Comparison of ENCODE assay signal across 14 cellular contexts in the genomic region with DNA sequence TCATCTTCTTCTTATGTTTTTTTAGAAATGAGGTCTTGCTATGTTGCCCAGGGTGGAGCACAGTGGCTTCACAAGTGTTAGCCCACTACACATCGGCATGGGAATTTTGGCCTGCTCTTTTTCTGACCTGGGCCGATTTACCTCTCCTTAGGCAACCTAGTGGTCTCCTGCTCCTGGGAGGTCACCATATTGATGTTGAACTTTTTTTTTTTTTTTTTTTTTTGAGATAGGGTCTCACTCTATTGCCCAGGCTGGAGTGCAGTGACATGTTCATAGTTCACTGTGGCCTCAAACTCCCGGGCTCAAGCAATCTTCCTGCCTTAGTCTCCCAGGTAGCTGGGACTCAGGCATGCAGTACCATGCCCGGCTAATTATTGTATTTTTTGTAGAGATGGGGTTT.
DNase-seq lines count a peak whose midpoint lies in the region; ATAC-seq and TF ChIP-seq lines count a peak whose summit lies in the region.
"Had no signal": no experiment of that assay in that cellular context is flagged by ENCODE, and none has a peak within 500 bp of the region (broad histone marks: within the 10 kb centered on the region; RNA-seq: fewer than 3 reads in every experiment).

No MANE protein-coding gene starts in this region.

- CTCF ChIA-PET in HEK293 (lab: Yijun Ruan, JAX) (no interaction called here), RWPE1 (lab: Yijun Ruan, JAX) (interaction anchor here (1.0 kb wide), 1 partner anchor 26 kb away, joined by 3 read pairs; no protein-coding TSS in a partner anchor)

- peaks cover 42 to 75% of the 10 kb centered on the region in 2 donors for H3K4me1 Mint-ChIP-seq in stimulated activated naive B cell treated with anti-CD40 and anti-IgM and Interleukin-4, amounts not matched to agents 10 μg/mL and 1 μg/mL and 100 μg/mL, for 72 hours

- H3K27ac ChIP-seq in HEK293 (ENCODE audit: extremely low read depth, low read depth, low read length) (no peak overlapping the region), RWPE1 (peak overlapping the region; percentile 35), neutrophil (peak overlapping the region; percentile 80)

- H3K9me3 Mint-ChIP-seq in stimulated activated naive B cell treated with anti-CD40 and anti-IgM and Interleukin-4, amounts not matched to agents 10 μg/mL and 1 μg/mL and 100 μg/mL, for 72 hours: no peaks in the 10 kb centered on the region
- H3K9me3 Mint-ChIP-seq: CD4-positive, alpha-beta memory T cell; GM23338; H9; HFFc6 had no signal

- H3K4me3 ChIP-seq in HEK293 (ENCODE audit: low read depth, low read length) (no peak overlapping the region), neutrophil (ENCODE audit: low read depth in 1 of 2, low read length in 1 of 2) (no peak overlapping the region)
- H3K4me3 ChIP-seq: GM23338 had no signal

- TF ChIP-seq CTCF in HEK293 (tag by site-specific recombination; IDR thresholded peaks at IDR 0.05): no peak
- no peak for TF ChIP-seq CTCF in RWPE1 (conservative IDR thresholded peaks at IDR 0.05; ENCODE audit: low read depth)
- no peak for TF ChIP-seq CTCF in neutrophil (IDR thresholded peaks at IDR 0.05)

- DNase-seq in RWPE1 (ENCODE audit: low spot score) (no peak), GOT3 (lab: John Stamatoyannopoulos, UW) (no peak), SHP77 (lab: John Stamatoyannopoulos, UW) (no peak)
- DNase-seq in stimulated activated naive B cell treated with anti-CD40 and anti-IgM and Interleukin-4, amounts not matched to agents 10 μg/mL and 1 μg/mL and 100 μg/mL, for 72 hours: no peak
- DNase-seq: C1 segment of cervical spinal cord; CD4-positive, alpha-beta memory T cell; DMS79; H9; HFFc6 had no signal

- H3K27me3 Mint-ChIP-seq in stimulated activated naive B cell treated with anti-CD40 and anti-IgM and Interleukin-4, amounts not matched to agents 10 μg/mL and 1 μg/mL and 100 μg/mL, for 72 hours: no peaks in the 10 kb centered on the region
- H3K27me3 Mint-ChIP-seq: B cell; CD4-positive, alpha-beta memory T cell had no signal

- H3K36me3 ChIP-seq in HEK293 (ENCODE audit: control insufficient read depth in 2 of 2, insufficient read depth in 1 of 2, low read length in 2 of 2) (peaks cover 0 to 65% of the 10 kb centered on the region in 2 experiments; a peak in 2 of 3 replicates), neutrophil (no peaks in the 10 kb centered on the region)

- H3K4me1 ChIP-seq in HEK293 (ENCODE audit: control insufficient read depth, insufficient read depth, low read length): peaks cover 14% of the 10 kb centered on the region
- H3K4me1 ChIP-seq in neutrophil (ENCODE audit: control insufficient read depth in 1 of 2, insufficient read depth in 1 of 2, low read depth in 1 of 2, low read length in 1 of 2): peaks cover 46 to 58% of the 10 kb centered on the region in 2 experiments

- no peak overlapping the region for H3K4me3 Mint-ChIP-seq in stimulated activated naive B cell treated with anti-CD40 and anti-IgM and Interleukin-4, amounts not matched to agents 10 μg/mL and 1 μg/mL and 100 μg/mL, for 72 hours
- H3K4me3 Mint-ChIP-seq: B cell; CD4-positive, alpha-beta memory T cell; GM23338; H9; HFFc6 had no signal

- H3K27me3 ChIP-seq in neutrophil: no peaks in the 10 kb centered on the region

- peak overlapping the region; percentile 59 for H3K27ac Mint-ChIP-seq in stimulated activated naive B cell treated with anti-CD40 and anti-IgM and Interleukin-4, amounts not matched to agents 10 μg/mL and 1 μg/mL and 100 μg/mL, for 72 hours
- H3K27ac Mint-ChIP-seq: B cell, HFFc6 had no signal

- no peaks in the 10 kb centered on the region for H3K9me3 ChIP-seq in HEK293 (ENCODE audit: control insufficient read depth, insufficient read depth, low read depth, low read length)
- H3K9me3 ChIP-seq in neutrophil: no peaks in the 10 kb centered on the region

- no peak for ATAC-seq in stimulated activated naive B cell treated with anti-CD40 and anti-IgM and Interleukin-4, amounts not matched to agents 10 μg/mL and 1 μg/mL and 100 μg/mL, for 72 hours (replicated peaks)
- ATAC-seq in GM18868 (IDR thresholded peaks at IDR 0.05; ENCODE audit: unreplicated experiment): no peak
- ATAC-seq: GM23338 had no signal

- H3K36me3 Mint-ChIP-seq in stimulated activated naive B cell treated with anti-CD40 and anti-IgM and Interleukin-4, amounts not matched to agents 10 μg/mL and 1 μg/mL and 100 μg/mL, for 72 hours: peaks cover 23 to 49% of the 10 kb centered on the region in 2 donors

- POLR2A ChIA-PET in HEK293 (lab: Yijun Ruan, JAX): interaction anchor here (2.0 kb wide), 1 partner anchor 52 kb away, joined by 7 read pairs; the partner anchor contains the start of gene AZIN2
- POLR2A ChIA-PET in RWPE1 (lab: Yijun Ruan, JAX; ENCODE audit: low non-redundant PET): no interaction called here

TF ChIP-seq in HEK293, 187 proteins besides CTCF, POLR2A, EP300 and RAD21:
- TF ChIP-seq KLF9 (tag by site-specific recombination; IDR thresholded peaks at IDR 0.05; ENCODE audit: low read depth) (no peak), ZSCAN18 (tag by site-specific recombination; IDR thresholded peaks at IDR 0.05) (no peak), ZNF266 (tag by site-specific recombination; IDR thresholded peaks at IDR 0.05; ENCODE audit: low read depth) (no peak), ZNF558 (tag by site-specific recombination; IDR thresholded peaks at IDR 0.05) (no peak), ZNF426 (tag by site-specific recombination; IDR thresholded peaks at IDR 0.05) (no peak), SCRT2 (tag by site-specific recombination; IDR thresholded peaks at IDR 0.05) (no peak), ZNF121 (tag by site-specific recombination; IDR thresholded peaks at IDR 0.05) (peak; percentile 95), ZBTB17 (tag by site-specific recombination; IDR thresholded peaks at IDR 0.05) (no peak), ZNF404 (tag by site-specific recombination; IDR thresholded peaks at IDR 0.05) (no peak), ZNF768 (tag by site-specific recombination; IDR thresholded peaks at IDR 0.05) (no peak), KLF8 (tag by site-specific recombination; IDR thresholded peaks at IDR 0.05) (no peak), ZNF362 (tag by site-specific recombination; IDR thresholded peaks at IDR 0.05) (peak; percentile 59; the same call in 1 of the 2 replicates)
